9 cellular contexts compared by ENCODE assay signal in the genomic region with DNA sequence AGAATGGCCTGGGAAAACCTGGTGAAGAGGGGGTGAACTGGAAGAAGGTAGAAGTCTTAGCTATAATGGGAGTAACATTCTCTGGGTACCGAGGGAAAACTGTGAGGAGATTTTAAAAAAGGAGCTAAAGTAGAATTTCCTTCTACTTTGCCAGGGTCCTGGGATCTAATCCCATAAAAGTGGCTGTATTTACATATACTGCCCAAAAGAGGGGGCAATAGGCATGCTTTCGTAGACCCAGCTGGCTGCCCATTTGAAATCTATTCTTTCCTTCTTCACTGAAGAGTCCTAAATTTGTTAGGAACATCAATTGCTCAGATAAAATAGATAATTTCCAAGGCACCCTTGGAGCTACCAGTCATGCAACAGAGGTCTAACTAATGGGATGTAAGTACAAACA.
DNase-seq lines count a peak whose midpoint lies in the region; ATAC-seq and TF ChIP-seq lines count a peak whose summit lies in the region.
"Had no signal": no experiment of that assay in that cellular context is flagged by ENCODE, and none has a peak within 500 bp of the region (broad histone marks: within the 10 kb centered on the region; RNA-seq: fewer than 3 reads in every experiment).

No MANE protein-coding gene starts in this region.

- CTCF ChIA-PET in activated CD4-positive, alpha-beta memory T cell treated with anti-CD3 and anti-CD28 coated beads, Interleukin-2, amount 10 ng/mL, durations not matched to agents 7 days and 5 days (lab: Charles Lee), result interaction anchor here (1.1 to 2.3 kb wide), 8 partner anchors 9 to 640 kb away, joined by 3 to 17 read pairs (median 5); no protein-coding TSS in a partner anchor

- H3K4me1 ChIP-seq in endodermal cell (ENCODE audit: control insufficient read depth, insufficient read depth, low read length) (no peaks in the 10 kb centered on the region), smooth muscle cell (ENCODE audit: low read depth) (no peaks in the 10 kb centered on the region), vagina (no peaks in the 10 kb centered on the region)

- no peak overlapping the region for H3K9ac ChIP-seq in endodermal cell (ENCODE audit: extremely low read depth, low read length, poor library complexity, severe bottlenecking)
- H3K9ac ChIP-seq in smooth muscle cell (ENCODE audit: low read depth), result no peak overlapping the region

- TF ChIP-seq CTCF in endodermal cell (conservative IDR thresholded peaks at IDR 0.05), result peak; percentile 73
- TF ChIP-seq CTCF in smooth muscle cell (IDR thresholded peaks at IDR 0.05; ENCODE audit: borderline replicate concordance, insufficient read depth, poor library complexity, severe bottlenecking), result peak; percentile 42
- no peak for TF ChIP-seq CTCF in vagina (IDR thresholded peaks at IDR 0.05)

- H3K27me3 ChIP-seq in endodermal cell (ENCODE audit: control insufficient read depth, insufficient read depth, low read length, poor library complexity, severe bottlenecking) (no peaks in the 10 kb centered on the region), smooth muscle cell (ENCODE audit: low read depth) (no peaks in the 10 kb centered on the region), vagina (no peaks in the 10 kb centered on the region)

- H3K79me2 ChIP-seq in smooth muscle cell (ENCODE audit: low read depth), result no peaks in the 10 kb centered on the region

- H2AFZ ChIP-seq in smooth muscle cell (ENCODE audit: low read depth), result no peak overlapping the region

- H3K27ac Mint-ChIP-seq in activated T-cell treated with anti-CD3 and anti-CD28 coated beads, Interleukin-2, amount 50 U/mL, for 72 hours, result peak overlapping the region; percentile 18
- H3K27ac Mint-ChIP-seq in endodermal cell, result no peak overlapping the region
- H3K27ac Mint-ChIP-seq in activated CD4-positive, alpha-beta memory T cell treated with anti-CD3 and anti-CD28 coated beads, Interleukin-2, amount 10 ng/mL, durations not matched to agents 7 days and 5 days, result no peak overlapping the region

- no peak for DNase-seq in activated T-cell treated with anti-CD3 and anti-CD28 coated beads, Interleukin-2, amount 50 U/mL, for 72 hours
- DNase-seq in activated T-cell treated with anti-CD3 and anti-CD28 coated beads, Interleukin-2, amount 50 U/mL, for 1 hour, result no peak
- DNase-seq in NCI-H1694 treated with DMSO at 0.1 percent for 48 hours (lab: John Stamatoyannopoulos, UW) (peak; percentile 11), endodermal cell (no peak), smooth muscle cell (lab: John Stamatoyannopoulos, UW; ENCODE audit: unreplicated experiment) (no peak), vagina (ENCODE audit: extremely low spot score in 2 of 2) (no peak)
- DNase-seq in activated CD4-positive, alpha-beta memory T cell treated with anti-CD3 and anti-CD28 coated beads, Interleukin-2, amount 10 ng/mL, durations not matched to agents 7 days and 5 days, result no peak

- H3K4me3 Mint-ChIP-seq in activated T-cell treated with anti-CD3 and anti-CD28 coated beads, Interleukin-2, amount 50 U/mL, for 72 hours, result no peak overlapping the region
- H3K4me3 Mint-ChIP-seq in endodermal cell, result no peak overlapping the region
- H3K4me3 Mint-ChIP-seq in activated CD4-positive, alpha-beta memory T cell treated with anti-CD3 and anti-CD28 coated beads, Interleukin-2, amount 10 ng/mL, durations not matched to agents 7 days and 5 days, result no peak overlapping the region
- H3K4me3 Mint-ChIP-seq: central memory CD8-positive, alpha-beta T cell had no signal

- H3K9me3 ChIP-seq in endodermal cell (ENCODE audit: control insufficient read depth, low read length), result no peaks in the 10 kb centered on the region
- H3K9me3 ChIP-seq in smooth muscle cell (replicated peaks; ENCODE audit: low read depth), result no peaks in the 10 kb centered on the region
- H3K9me3 ChIP-seq in vagina, result no peaks in the 10 kb centered on the region

- H3K4me3 ChIP-seq in endodermal cell (ENCODE audit: low read length), result no peak overlapping the region
- no peak overlapping the region for H3K4me3 ChIP-seq in smooth muscle cell
- H3K4me3 ChIP-seq in vagina, result no peak overlapping the region

- no peaks in the 10 kb centered on the region for H3K27me3 Mint-ChIP-seq in activated T-cell treated with anti-CD3 and anti-CD28 coated beads, Interleukin-2, amount 50 U/mL, for 72 hours (ENCODE audit: low read depth)
- H3K27me3 Mint-ChIP-seq in endodermal cell (ENCODE audit: insufficient read depth), result no peaks in the 10 kb centered on the region
- no peaks in the 10 kb centered on the region for H3K27me3 Mint-ChIP-seq in activated CD4-positive, alpha-beta memory T cell treated with anti-CD3 and anti-CD28 coated beads, Interleukin-2, amount 10 ng/mL, durations not matched to agents 7 days and 5 days
- H3K27me3 Mint-ChIP-seq: central memory CD8-positive, alpha-beta T cell had no signal

- H4K20me1 ChIP-seq in smooth muscle cell (ENCODE audit: low read depth), result no peaks in the 10 kb centered on the region

- no peaks in the 10 kb centered on the region for H3K9me3 Mint-ChIP-seq in activated T-cell treated with anti-CD3 and anti-CD28 coated beads, Interleukin-2, amount 50 U/mL, for 72 hours
- no peaks in the 10 kb centered on the region for H3K9me3 Mint-ChIP-seq in endodermal cell
- H3K9me3 Mint-ChIP-seq in activated CD4-positive, alpha-beta memory T cell treated with anti-CD3 and anti-CD28 coated beads, Interleukin-2, amount 10 ng/mL, durations not matched to agents 7 days and 5 days, result no peaks in the 10 kb centered on the region
- H3K9me3 Mint-ChIP-seq: central memory CD8-positive, alpha-beta T cell had no signal

- POLR2A ChIA-PET in activated CD4-positive, alpha-beta memory T cell treated with anti-CD3 and anti-CD28 coated beads, Interleukin-2, amount 10 ng/mL, durations not matched to agents 7 days and 5 days (lab: Charles Lee), result interaction anchor here (1.4 kb wide), 1 partner anchor 17 kb away, joined by 3 read pairs; no protein-coding TSS in a partner anchor

- H3K36me3 ChIP-seq in endodermal cell (ENCODE audit: control insufficient read depth, insufficient read depth, low read length), result peaks cover 31% of the 10 kb centered on the region
- no peaks in the 10 kb centered on the region for H3K36me3 ChIP-seq in smooth muscle cell (ENCODE audit: low read depth)
- peaks cover 0 to 2% of the 10 kb centered on the region in 2 donors for H3K36me3 ChIP-seq in vagina

- no peak for TF ChIP-seq POLR2A in vagina (IDR thresholded peaks at IDR 0.05)

- intact Hi-C loops in vagina (cut with DNase I), result no loop called here

- no peaks in the 10 kb centered on the region for H3F3A ChIP-seq in smooth muscle cell (ENCODE audit: low read depth)

- peaks cover 7% of the 10 kb centered on the region for H3K4me1 Mint-ChIP-seq in activated T-cell treated with anti-CD3 and anti-CD28 coated beads, Interleukin-2, amount 50 U/mL, for 72 hours (ENCODE audit: low read depth)
- no peaks in the 10 kb centered on the region for H3K4me1 Mint-ChIP-seq in endodermal cell
- H3K4me1 Mint-ChIP-seq in activated CD4-positive, alpha-beta memory T cell treated with anti-CD3 and anti-CD28 coated beads, Interleukin-2, amount 10 ng/mL, durations not matched to agents 7 days and 5 days, result peaks cover 14% of the 10 kb centered on the region
- H3K4me1 Mint-ChIP-seq: central memory CD8-positive, alpha-beta T cell had no signal

- WGBS in endodermal cell (ENCODE audit: insufficient coverage in 1 of 2, insufficient read length in 1 of 2), 2 experiments, result 76 to 80% methylated on average over 2 of the region's 2 CpGs
- WGBS in smooth muscle cell (ENCODE audit: low lambda C conversion rate), result 89% methylated on average over 2 of the region's 2 CpGs

- peaks cover 4 to 10% of the 10 kb centered on the region in 2 donors for H3K36me3 Mint-ChIP-seq in activated T-cell treated with anti-CD3 and anti-CD28 coated beads, Interleukin-2, amount 50 U/mL, for 72 hours (ENCODE audit: insufficient read depth in 2 of 2)
- peaks cover 20% of the 10 kb centered on the region for H3K36me3 Mint-ChIP-seq in endodermal cell (ENCODE audit: low read depth)
- H3K36me3 Mint-ChIP-seq in activated CD4-positive, alpha-beta memory T cell treated with anti-CD3 and anti-CD28 coated beads, Interleukin-2, amount 10 ng/mL, durations not matched to agents 7 days and 5 days (ENCODE audit: low read depth), result peaks cover 34% of the 10 kb centered on the region

- H3K4me2 ChIP-seq in smooth muscle cell, result no peak overlapping the region

- ATAC-seq in activated T-cell treated with anti-CD3 and anti-CD28 coated beads, Interleukin-2, amount 50 U/mL, for 72 hours (replicated peaks in 1 of 2), result no peak
- no peak for ATAC-seq in HG02970 (IDR thresholded peaks at IDR 0.05; ENCODE audit: low FRiP score, unreplicated experiment)

- H3K27ac ChIP-seq in endodermal cell (ENCODE audit: low read depth, low read length), result no peak overlapping the region
- no peak overlapping the region for H3K27ac ChIP-seq in smooth muscle cell (ENCODE audit: low read depth)
- H3K27ac ChIP-seq in vagina, result no peak overlapping the region

Comparison
In these comparisons a context has a peak if more than half of its experiments do, and no peak if none do; other contexts are left out.
1. CTCF ChIP-seq: peak in endodermal cell (single experiment) and smooth muscle cell (single experiment); none in vagina (0 of 3).